In genomic region chr12:26748412-26748740, GRCh38 we compare ENCODE assay signal across 10 cellular contexts.
DNase-seq lines count a peak whose midpoint lies in the region; ATAC-seq and TF ChIP-seq lines count a peak whose summit lies in the region.
"Had no signal": no experiment of that assay in that cellular context is flagged by ENCODE, and none has a peak within 500 bp of the region (broad histone marks: within the 10 kb centered on the region; RNA-seq: fewer than 3 reads in every experiment).

No MANE protein-coding gene starts in this region.

- ATAC-seq in GM19395 (IDR thresholded peaks at IDR 0.05; ENCODE audit: unreplicated experiment) (peak; percentile 21), HG03442 (IDR thresholded peaks at IDR 0.05; ENCODE audit: unreplicated experiment) (peak; percentile 14)

- peak overlapping the region; percentile 18 for H3K4me3 Mint-ChIP-seq in Calu3 (ENCODE audit: low read depth, unreplicated experiment)

- H3K36me3 ChIP-seq in mammary epithelial cell (ENCODE audit: insufficient read depth, low read length), result no peaks in the 10 kb centered on the region

- no peak for TF ChIP-seq CTCF in Calu3 (IDR thresholded peaks at IDR 0.05; ENCODE audit: unreplicated experiment)
- no peak for TF ChIP-seq CTCF in mammary epithelial cell (conservative IDR thresholded peaks at IDR 0.05 in 1 of 2, IDR thresholded peaks at IDR 0.05 in 1 of 2; ENCODE audit: extremely low read depth in 1 of 2, insufficient read depth in 1 of 2, low read depth in 1 of 2, low read length in 2 of 2)
- TF ChIP-seq CTCF in lower leg skin (IDR thresholded peaks at IDR 0.05), result no peak

- peaks cover 17% of the 10 kb centered on the region for H3K4me1 Mint-ChIP-seq in Calu3 (ENCODE audit: low read depth, unreplicated experiment)

- peak overlapping the region; percentile 6 to 55 (median 49) for H3K4me3 ChIP-seq in mammary epithelial cell (replicated peaks in 1 of 3; ENCODE audit: insufficient read depth in 1 of 3, low read depth in 2 of 3, low read length in 3 of 3)
- no peak overlapping the region for H3K4me3 ChIP-seq in lower leg skin (ENCODE audit: low read depth, poor library complexity, severe bottlenecking)

- CTCF ChIA-PET in Calu3 (lab: Charles Lee) (interaction anchor here (1.1 kb wide), 1 partner anchor 14 kb away, joined by 3 read pairs; no protein-coding TSS in a partner anchor), mammary epithelial cell (lab: Charles Lee; ENCODE audit: low non-redundant PET) (no interaction called here)

- no peaks in the 10 kb centered on the region for H3K27me3 ChIP-seq in mammary epithelial cell (ENCODE audit: insufficient read depth, low read length)

- H4K20me1 ChIP-seq in mammary epithelial cell (ENCODE audit: insufficient read depth, low read length), result no peaks in the 10 kb centered on the region

- no peaks in the 10 kb centered on the region for H3K9me3 Mint-ChIP-seq in Calu3 (ENCODE audit: low read depth, unreplicated experiment)

- H3K9me3 ChIP-seq in mammary epithelial cell (replicated peaks; ENCODE audit: insufficient read depth, low read length), result no peaks in the 10 kb centered on the region

- H3K36me3 Mint-ChIP-seq in Calu3 (ENCODE audit: insufficient read depth, unreplicated experiment), result no peaks in the 10 kb centered on the region

- DNase-seq in Calu3, result no peak
- no peak for DNase-seq in mammary epithelial cell
- no peak for DNase-seq in NCI-H82 treated with DMSO at 0.1 percent for 48 hours (lab: John Stamatoyannopoulos, UW; ENCODE audit: unreplicated experiment)
- no peak for DNase-seq in lower leg skin (ENCODE audit: low spot score in 2 of 2)
- no peak for DNase-seq in T-helper 9 cell
- no peak for DNase-seq in NCI-H2196 treated with DMSO at 0.1 percent for 48 hours (lab: John Stamatoyannopoulos, UW; ENCODE audit: unreplicated experiment)
- DNase-seq: activated CD8-positive, alpha-beta memory T cell treated with anti-CD3 and anti-CD28 coated beads for 24 hours; glutamatergic neuron had no signal

- H3K4me1 ChIP-seq in mammary epithelial cell (ENCODE audit: insufficient read depth, low read length), result peaks cover 44% of the 10 kb centered on the region

- H3K27me3 Mint-ChIP-seq in Calu3 (ENCODE audit: unreplicated experiment), result peaks cover 24% of the 10 kb centered on the region

- H3K4me2 ChIP-seq in mammary epithelial cell (ENCODE audit: insufficient read depth, low read depth, low read length), result peak overlapping the region; percentile 89

- intact Hi-C loops in Calu3 (cut with micrococcal nuclease; ENCODE audit: unreplicated experiment) (no loop called here), mammary epithelial cell (cut with micrococcal nuclease) (loop anchor here (2.0 kb wide), 1 partner anchor 84 kb away; the partner anchor contains the start of gene ITPR2), lower leg skin (cut with DNase I; ENCODE audit: low total_unique reads) (no loop called here)

- WGBS in mammary epithelial cell (ENCODE audit: low coverage, missing lambda C conversion rate), result 70% methylated on average over 2 of the region's 2 CpGs
- WGBS in lower leg skin, 2 donors, result 61 to 69% methylated on average over 2 of the region's 2 CpGs

- no peak for TF ChIP-seq POLR2A in lower leg skin (IDR thresholded peaks at IDR 0.05)

- peak overlapping the region; percentile 69 for H3K27ac ChIP-seq in mammary epithelial cell (ENCODE audit: insufficient read depth, low read depth, low read length)

- H3K27ac Mint-ChIP-seq in Calu3 (ENCODE audit: unreplicated experiment), result no peak overlapping the region

- BruUV-seq in Calu3 (replicated peaks; lab: Mats Ljungman, UMichigan), result no TSS peak
- no TSS peak for BruUV-seq in mammary epithelial cell (replicated peaks; lab: Mats Ljungman, UMichigan)

- dilution Hi-C loops in mammary epithelial cell (cut with HindIII; ENCODE audit: low sequenced_read_pairs), result no loop called here

- in situ Hi-C loops in mammary epithelial cell (cut with MboI; ENCODE audit: low sequenced_read_pairs in 2 of 2), result no loop called here

- peaks cover 28% of the 10 kb centered on the region for H3K79me2 ChIP-seq in mammary epithelial cell (ENCODE audit: insufficient read depth, low read length)

- peak overlapping the region; percentile 63 for H2AFZ ChIP-seq in mammary epithelial cell (ENCODE audit: low read depth, low read length)

- no peak overlapping the region for H3K9ac ChIP-seq in mammary epithelial cell (ENCODE audit: insufficient read depth, low read length)
